8 cellular contexts compared by ENCODE assay signal in the genomic region with DNA sequence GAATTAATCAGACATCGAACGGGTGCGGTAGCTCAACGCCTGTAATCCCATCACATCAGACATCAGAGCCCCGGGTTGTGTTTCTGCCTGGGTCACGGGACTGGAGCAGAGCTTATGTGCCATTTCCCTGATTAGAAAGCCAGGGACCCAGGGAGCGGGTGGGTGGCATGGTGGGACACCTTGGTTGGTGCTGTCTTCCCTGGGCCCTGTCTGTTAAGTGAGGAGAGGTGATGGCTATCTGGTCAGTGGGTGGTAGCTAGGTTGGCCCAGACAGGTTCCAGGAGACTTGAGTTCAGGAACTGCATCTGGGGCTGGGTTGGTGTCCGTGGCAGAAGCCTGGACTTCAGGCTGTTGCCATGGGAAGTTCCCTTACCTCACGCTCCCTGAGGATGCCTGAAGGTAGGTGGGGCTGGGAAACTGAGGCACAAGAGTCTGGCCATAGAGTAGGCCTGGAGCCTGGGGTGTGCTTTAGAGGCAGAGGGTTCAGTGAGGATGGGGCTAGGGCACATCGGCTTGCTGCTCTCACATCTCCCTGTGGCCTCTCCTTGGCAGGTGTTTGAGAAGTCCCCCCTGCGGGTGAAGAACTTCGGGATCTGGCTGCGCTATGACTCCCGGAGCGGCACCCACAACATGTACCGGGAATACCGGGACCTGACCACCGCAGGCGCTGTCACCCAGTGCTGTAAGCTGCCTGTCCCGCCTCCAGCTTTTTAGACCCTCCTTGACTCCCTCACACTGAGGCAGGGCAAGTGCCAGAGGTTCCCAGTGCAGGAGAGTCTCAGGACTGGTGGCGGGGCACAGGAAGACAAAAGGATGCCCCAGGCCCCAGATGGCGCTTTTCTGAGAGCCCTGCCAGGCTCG. TPM values are rescaled to one million over a fixed set of nuclear protein-coding genes. Genes with fewer than 3 reads are reported as not detected.
DNase-seq lines count a peak whose midpoint lies in the region; ATAC-seq, FAIRE-seq and TF ChIP-seq lines count a peak whose summit lies in the region.

No MANE protein-coding gene starts in this region.

- no peak overlapping the region for H2BK12ac ChIP-seq in mesenchymal stem cell (ENCODE audit: low read length in 2 of 2)

- H2BK120ac ChIP-seq in mesenchymal stem cell (ENCODE audit: low read depth, low read length), result no peak overlapping the region

- H3K27ac ChIP-seq in HEK293 (ENCODE audit: extremely low read depth, low read depth, low read length) (no peak overlapping the region; the same call in 1 of the 2 replicates), mesenchymal stem cell (ENCODE audit: low read length, poor library complexity, severe bottlenecking) (no peak overlapping the region)

- H3K36me3 ChIP-seq in HEK293 (ENCODE audit: control insufficient read depth in 2 of 2, insufficient read depth in 1 of 2, low read length in 2 of 2), result peaks cover 0 to 60% of the 10 kb centered on the region in 2 experiments; a peak in 2 of 3 replicates
- peaks cover 43% of the 10 kb centered on the region for H3K36me3 ChIP-seq in adipocyte (ENCODE audit: control insufficient read depth, insufficient read depth, low read length, severe bottlenecking)
- H3K36me3 ChIP-seq in mesenchymal stem cell (ENCODE audit: control insufficient read depth in 1 of 2, insufficient read depth in 2 of 2, low read depth in 1 of 2, low read length in 2 of 2), result peaks cover 48 to 51% of the 10 kb centered on the region in 2 experiments

- H3K14ac ChIP-seq in mesenchymal stem cell (ENCODE audit: low read length in 2 of 2), result no peak overlapping the region

- H3K9me3 ChIP-seq in HEK293 (ENCODE audit: control insufficient read depth, insufficient read depth, low read depth, low read length), result no peaks in the 10 kb centered on the region
- no peaks in the 10 kb centered on the region for H3K9me3 ChIP-seq in adipocyte (ENCODE audit: control insufficient read depth, low read length)
- H3K9me3 ChIP-seq in mesenchymal stem cell (ENCODE audit: control insufficient read depth, low read length), result no peaks in the 10 kb centered on the region

- peak overlapping the region; percentile 99 for H3K9ac ChIP-seq in adipocyte (ENCODE audit: low read length)
- H3K9ac ChIP-seq in mesenchymal stem cell (ENCODE audit: low read length), result peak overlapping the region; percentile 99

- H3K23ac ChIP-seq in mesenchymal stem cell (ENCODE audit: low read length in 2 of 2), result no peak overlapping the region

- peak overlapping the region; percentile 100 for H3K4me3 ChIP-seq in AG10803 (ENCODE audit: low read length)
- peak overlapping the region; percentile 100 for H3K4me3 ChIP-seq in HEK293 (ENCODE audit: low read depth, low read length)
- H3K4me3 ChIP-seq in adipocyte (ENCODE audit: low read length), result peak overlapping the region; percentile 95
- peak overlapping the region in 1 of 2 experiments; percentile 100 for H3K4me3 ChIP-seq in mesenchymal stem cell (ENCODE audit: insufficient read depth in 1 of 2, low read depth in 1 of 2, low read length in 2 of 2)

- TF ChIP-seq CTCF in AG10803 (conservative IDR thresholded peaks at IDR 0.05; ENCODE audit: low read length) (no peak), HEK293 (tag by site-specific recombination; IDR thresholded peaks at IDR 0.05) (no peak)

- peak overlapping the region; percentile 41 for H3K4me2 ChIP-seq in mesenchymal stem cell (ENCODE audit: low read length, poor library complexity, severe bottlenecking)

- no peaks in the 10 kb centered on the region for H3K27me3 ChIP-seq in adipocyte (replicated peaks; ENCODE audit: control insufficient read depth, insufficient read depth, low read length)
- H3K27me3 ChIP-seq in mesenchymal stem cell (ENCODE audit: control insufficient read depth in 1 of 2, insufficient read depth in 1 of 2, low read length in 2 of 2), result no peaks in the 10 kb centered on the region

- no peak overlapping the region for H3K4ac ChIP-seq in mesenchymal stem cell (ENCODE audit: low read depth in 1 of 2, low read length in 2 of 2)

- no peak overlapping the region for H3K18ac ChIP-seq in mesenchymal stem cell (ENCODE audit: low read depth in 1 of 2, low read length in 2 of 2)

- CTCF ChIA-PET in HEK293 (lab: Yijun Ruan, JAX), result interaction anchor here (0.6 to 1.2 kb wide), 3 partner anchors 8 to 146 kb away, joined by 3 to 4 read pairs (median 3); no protein-coding TSS in a partner anchor

- 92% methylated on average over 23 of the region's 23 CpGs for WGBS in mesenchymal stem cell

- H2AK5ac ChIP-seq in mesenchymal stem cell (ENCODE audit: low read length, severe bottlenecking), result no peak overlapping the region

- no peak for TF ChIP-seq POLR2A in H54 (IDR thresholded peaks at IDR 0.05; ENCODE audit: low read depth, low read length)

- no peak for DNase-seq in AG10803 (ENCODE audit: low read depth)
- no peak for DNase-seq in adipocyte (ENCODE audit: low read depth)
- DNase-seq in mesenchymal stem cell, result no peak
- no peak for DNase-seq in H54 (ENCODE audit: insufficient read length, low spot score)
- no peak for DNase-seq in NCI-H748 treated with DMSO at 0.1 percent for 48 hours (lab: John Stamatoyannopoulos, UW)

- no peak overlapping the region for H2BK15ac ChIP-seq in mesenchymal stem cell (ENCODE audit: low read depth, poor library complexity, severe bottlenecking)

- H4K91ac ChIP-seq in mesenchymal stem cell (ENCODE audit: low read length), result no peak overlapping the region

- H4K8ac ChIP-seq in mesenchymal stem cell (ENCODE audit: low read length), result no peak overlapping the region

- H2BK5ac ChIP-seq in mesenchymal stem cell (ENCODE audit: low read depth, low read length, poor library complexity, severe bottlenecking), result no peak overlapping the region

- H3K4me1 ChIP-seq in HEK293 (ENCODE audit: control insufficient read depth, insufficient read depth, low read length), result 0 out of 2 replicates have a peak, but pooled peaks cover 3% of the 10 kb centered on the region
- H3K4me1 ChIP-seq in adipocyte (ENCODE audit: control insufficient read depth, insufficient read depth, low read length), result peaks cover 17% of the 10 kb centered on the region
- peaks cover 25% of the 10 kb centered on the region for H3K4me1 ChIP-seq in mesenchymal stem cell (ENCODE audit: control insufficient read depth, insufficient read depth, low read depth, low read length)

- ATAC-seq in HG03196 (IDR thresholded peaks at IDR 0.05; ENCODE audit: unreplicated experiment) (no peak), GM19395 (IDR thresholded peaks at IDR 0.05; ENCODE audit: unreplicated experiment) (no peak)

- H3K79me1 ChIP-seq in mesenchymal stem cell (replicated peaks; ENCODE audit: low read length, poor library complexity, severe bottlenecking), result no peaks in the 10 kb centered on the region

- POLR2A ChIA-PET in HEK293 (lab: Yijun Ruan, JAX), result interaction anchor here (3.8 kb wide), 1 partner anchor 71 kb away, joined by 86 read pairs; a partner anchor contains a TSS

- no peak for FAIRE-seq in H54 (lab: Jason Lieb, UNC)

- H2AFZ ChIP-seq in mesenchymal stem cell (ENCODE audit: low read depth, low read length), result no peak overlapping the region

TF ChIP-seq in HEK293, 187 proteins besides CTCF, POLR2A, EP300 and RAD21:
- no peak for TF ChIP-seq ZNF791 (tag by site-specific recombination; IDR thresholded peaks at IDR 0.05)
- TF ChIP-seq ZSCAN16 (tag by site-specific recombination; IDR thresholded peaks at IDR 0.05), result no peak
- TF ChIP-seq ZNF660 (tag by site-specific recombination; IDR thresholded peaks at IDR 0.05), result no peak

RNA-seq across cellular contexts. Expression of a gene that starts 2.1 kb away (rescaled TPM):
- polyA plus RNA-seq in mesenchymal stem cell (2013, experiment 1 of 2), result 2,056 TPM
- polyA plus RNA-seq in mesenchymal stem cell (2013, experiment 2 of 2), result 2,116 TPM

RNA-seq across cellular contexts. Expression of a gene that starts 10.0 kb away (rescaled TPM):
- not detected for polyA plus RNA-seq in mesenchymal stem cell (2013, experiment 1 of 2)
- not detected for polyA plus RNA-seq in mesenchymal stem cell (2013, experiment 2 of 2)

RNA-seq across cellular contexts. Expression of a gene that starts 14.0 kb away (rescaled TPM):
- polyA plus RNA-seq in mesenchymal stem cell (2013, experiment 1 of 2), result 3.5 TPM
- 3.3 TPM for polyA plus RNA-seq in mesenchymal stem cell (2013, experiment 2 of 2)

RNA-seq across cellular contexts. Expression of a gene that starts 40.5 kb away (rescaled TPM):
- 0.15 TPM for polyA plus RNA-seq in mesenchymal stem cell (2013, experiment 1 of 2)
- polyA plus RNA-seq in mesenchymal stem cell (2013, experiment 2 of 2), result 0.33 TPM
